ENCODE assay signal across 1 cellular context in the genomic region with DNA sequence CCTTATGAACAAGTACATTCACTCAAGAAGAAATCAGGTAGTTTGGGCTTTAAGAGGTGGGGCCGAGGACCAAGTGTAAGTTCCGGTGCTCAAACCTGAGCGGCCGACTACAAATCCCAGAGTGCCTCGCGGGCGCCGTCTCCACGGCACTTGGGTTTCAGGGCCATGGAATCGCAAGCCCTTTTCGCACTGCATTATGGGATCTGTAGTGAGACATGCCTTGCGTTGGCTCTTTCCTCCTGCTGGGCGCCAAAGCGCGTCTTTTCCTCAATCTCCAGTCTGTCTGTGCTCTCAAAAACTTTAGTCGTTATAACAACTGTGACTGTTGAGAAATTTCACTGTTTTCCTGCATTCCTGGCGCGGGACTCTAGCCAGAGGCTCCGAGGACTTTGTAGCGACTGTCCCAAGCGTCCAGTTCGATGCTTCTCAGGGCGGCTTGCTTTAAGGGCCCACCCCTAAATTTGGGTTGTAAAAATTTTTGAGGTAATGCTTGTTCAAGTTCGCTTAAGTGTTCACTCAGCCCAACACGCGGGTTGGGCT.
TF ChIP-seq lines count a peak whose summit lies in the region.

No MANE protein-coding gene starts in this region.

TF ChIP-seq in K562, 482 proteins besides CTCF, POLR2A, EP300 and RAD21 (continued from another document and continues in another):
- TF ChIP-seq CEBPZ (IDR thresholded peaks at IDR 0.05; ENCODE audit: borderline replicate concordance, low read depth, low read length) (no peak), PHB (CRISPR knock-in tag; IDR thresholded peaks at IDR 0.05) (no peak), ELF4 (CRISPR knock-in tag; IDR thresholded peaks at IDR 0.05) (no peak), EP400 (IDR thresholded peaks at IDR 0.05) (no peak; the same call in 1 of the 2 replicates), EGR1 (conservative IDR thresholded peaks at IDR 0.05) (no peak), SAFB2 (IDR thresholded peaks at IDR 0.05; ENCODE audit: borderline replicate concordance, low read depth, low read length, severe bottlenecking) (no peak), DMBX1 (CRISPR knock-in tag; IDR thresholded peaks at IDR 0.05; ENCODE audit: borderline replicate concordance) (no peak), RBM14 (IDR thresholded peaks at IDR 0.05; ENCODE audit: borderline replicate concordance, insufficient read depth, low read depth, low read length) (no peak), POLR2G (IDR thresholded peaks at IDR 0.05; ENCODE audit: low read depth, low read length) (no peak), HMG20A (CRISPR knock-in tag; conservative IDR thresholded peaks at IDR 0.05) (no peak), ZNF589 (CRISPR knock-in tag; IDR thresholded peaks at IDR 0.05; ENCODE audit: low read depth) (no peak), PTBP1 (IDR thresholded peaks at IDR 0.05; ENCODE audit: low read depth, low read length) (no peak), CREBBP (IDR thresholded peaks at IDR 0.05; ENCODE audit: low read depth, low read length) (no peak), CBFB (CRISPR knock-in tag; IDR thresholded peaks at IDR 0.05) (no peak), CEBPG (CRISPR knock-in tag; IDR thresholded peaks at IDR 0.05) (no peak), CEBPG (tag; conservative IDR thresholded peaks at IDR 0.05 in 1 of 2, IDR thresholded peaks at IDR 0.05 in 1 of 2) (no peak), NFE2 (IDR thresholded peaks at IDR 0.05; ENCODE audit: low read depth) (no peak), TEAD2 (tag; IDR thresholded peaks at IDR 0.05) (no peak), CHD1 (IDR thresholded peaks at IDR 0.05; ENCODE audit: low read length) (no peak), NFXL1 (CRISPR knock-in tag; IDR thresholded peaks at IDR 0.05) (no peak), MECOM (CRISPR knock-in tag; IDR thresholded peaks at IDR 0.05) (no peak), SP1 (CRISPR knock-in tag; IDR thresholded peaks at IDR 0.05) (peak; percentile 57), CREB1 (IDR thresholded peaks at IDR 0.05) (peak; percentile 20; the same call in 1 of the 2 replicates), CREB1 (CRISPR knock-in tag; IDR thresholded peaks at IDR 0.05) (peak; percentile 47), ELF1 (tag; IDR thresholded peaks at IDR 0.05) (peak; percentile 65), CXXC5 (CRISPR knock-in tag; IDR thresholded peaks at IDR 0.05) (peak; percentile 42), MAFK (IDR thresholded peaks at IDR 0.05; ENCODE audit: low read length) (no peak), ZBTB5 (IDR thresholded peaks at IDR 0.05) (no peak), ZNF263 (CRISPR knock-in tag; IDR thresholded peaks at IDR 0.05; ENCODE audit: borderline replicate concordance) (0 out of 2 replicates have a peak, but pooled peaks have one; percentile 9), RFX7 (CRISPR knock-in tag; IDR thresholded peaks at IDR 0.05) (no peak), ZNF778 (CRISPR knock-in tag; IDR thresholded peaks at IDR 0.05) (no peak), ZKSCAN1 (IDR thresholded peaks at IDR 0.05; ENCODE audit: low read depth, low read length) (no peak), DACH1 (IDR thresholded peaks at IDR 0.05; ENCODE audit: partially characterized antibody) (no peak), TCF7 (IDR thresholded peaks at IDR 0.05; ENCODE audit: borderline replicate concordance) (no peak), YY1 (IDR thresholded peaks at IDR 0.05; ENCODE audit: borderline replicate concordance in 1 of 3, control insufficient read depth in 1 of 3, extremely low read depth in 1 of 3, insufficient read depth in 3 of 3, insufficient read length in 1 of 3, insufficient replicate concordance in 2 of 3, low read depth in 1 of 3, low read length in 2 of 3) (no peak), THRB (CRISPR knock-in tag; conservative IDR thresholded peaks at IDR 0.05) (no peak), PATZ1 (CRISPR knock-in tag; IDR thresholded peaks at IDR 0.05; ENCODE audit: borderline replicate concordance) (no peak)
- TF ChIP-seq, protein P1, sequence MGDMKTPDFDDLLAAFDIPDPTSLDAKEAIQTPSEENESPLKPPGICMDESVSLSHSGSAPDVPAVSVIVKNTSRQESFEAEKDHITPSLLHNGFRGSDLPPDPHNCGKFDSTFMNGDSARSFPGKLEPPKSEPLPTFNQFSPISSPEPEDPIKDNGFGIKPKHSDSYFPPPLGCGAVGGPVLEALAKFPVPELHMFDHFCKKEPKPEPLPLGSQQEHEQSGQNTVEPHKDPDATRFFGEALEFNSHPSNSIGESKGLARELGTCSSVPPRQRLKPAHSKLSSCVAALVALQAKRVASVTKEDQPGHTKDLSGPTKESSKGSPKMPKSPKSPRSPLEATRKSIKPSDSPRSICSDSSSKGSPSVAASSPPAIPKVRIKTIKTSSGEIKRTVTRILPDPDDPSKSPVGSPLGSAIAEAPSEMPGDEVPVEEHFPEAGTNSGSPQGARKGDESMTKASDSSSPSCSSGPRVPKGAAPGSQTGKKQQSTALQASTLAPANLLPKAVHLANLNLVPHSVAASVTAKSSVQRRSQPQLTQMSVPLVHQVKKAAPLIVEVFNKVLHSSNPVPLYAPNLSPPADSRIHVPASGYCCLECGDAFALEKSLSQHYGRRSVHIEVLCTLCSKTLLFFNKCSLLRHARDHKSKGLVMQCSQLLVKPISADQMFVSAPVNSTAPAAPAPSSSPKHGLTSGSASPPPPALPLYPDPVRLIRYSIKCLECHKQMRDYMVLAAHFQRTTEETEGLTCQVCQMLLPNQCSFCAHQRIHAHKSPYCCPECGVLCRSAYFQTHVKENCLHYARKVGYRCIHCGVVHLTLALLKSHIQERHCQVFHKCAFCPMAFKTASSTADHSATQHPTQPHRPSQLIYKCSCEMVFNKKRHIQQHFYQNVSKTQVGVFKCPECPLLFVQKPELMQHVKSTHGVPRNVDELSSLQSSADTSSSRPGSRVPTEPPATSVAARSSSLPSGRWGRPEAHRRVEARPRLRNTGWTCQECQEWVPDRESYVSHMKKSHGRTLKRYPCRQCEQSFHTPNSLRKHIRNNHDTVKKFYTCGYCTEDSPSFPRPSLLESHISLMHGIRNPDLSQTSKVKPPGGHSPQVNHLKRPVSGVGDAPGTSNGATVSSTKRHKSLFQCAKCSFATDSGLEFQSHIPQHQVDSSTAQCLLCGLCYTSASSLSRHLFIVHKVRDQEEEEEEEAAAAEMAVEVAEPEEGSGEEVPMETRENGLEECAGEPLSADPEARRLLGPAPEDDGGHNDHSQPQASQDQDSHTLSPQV (IDR thresholded peaks at IDR 0.05), result peak; percentile 28
- TF ChIP-seq, protein P2, sequence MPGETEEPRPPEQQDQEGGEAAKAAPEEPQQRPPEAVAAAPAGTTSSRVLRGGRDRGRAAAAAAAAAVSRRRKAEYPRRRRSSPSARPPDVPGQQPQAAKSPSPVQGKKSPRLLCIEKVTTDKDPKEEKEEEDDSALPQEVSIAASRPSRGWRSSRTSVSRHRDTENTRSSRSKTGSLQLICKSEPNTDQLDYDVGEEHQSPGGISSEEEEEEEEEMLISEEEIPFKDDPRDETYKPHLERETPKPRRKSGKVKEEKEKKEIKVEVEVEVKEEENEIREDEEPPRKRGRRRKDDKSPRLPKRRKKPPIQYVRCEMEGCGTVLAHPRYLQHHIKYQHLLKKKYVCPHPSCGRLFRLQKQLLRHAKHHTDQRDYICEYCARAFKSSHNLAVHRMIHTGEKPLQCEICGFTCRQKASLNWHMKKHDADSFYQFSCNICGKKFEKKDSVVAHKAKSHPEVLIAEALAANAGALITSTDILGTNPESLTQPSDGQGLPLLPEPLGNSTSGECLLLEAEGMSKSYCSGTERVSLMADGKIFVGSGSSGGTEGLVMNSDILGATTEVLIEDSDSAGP (CRISPR knock-in tag; IDR thresholded peaks at IDR 0.05), result peak; percentile 86
- TF ChIP-seq, protein P3, sequence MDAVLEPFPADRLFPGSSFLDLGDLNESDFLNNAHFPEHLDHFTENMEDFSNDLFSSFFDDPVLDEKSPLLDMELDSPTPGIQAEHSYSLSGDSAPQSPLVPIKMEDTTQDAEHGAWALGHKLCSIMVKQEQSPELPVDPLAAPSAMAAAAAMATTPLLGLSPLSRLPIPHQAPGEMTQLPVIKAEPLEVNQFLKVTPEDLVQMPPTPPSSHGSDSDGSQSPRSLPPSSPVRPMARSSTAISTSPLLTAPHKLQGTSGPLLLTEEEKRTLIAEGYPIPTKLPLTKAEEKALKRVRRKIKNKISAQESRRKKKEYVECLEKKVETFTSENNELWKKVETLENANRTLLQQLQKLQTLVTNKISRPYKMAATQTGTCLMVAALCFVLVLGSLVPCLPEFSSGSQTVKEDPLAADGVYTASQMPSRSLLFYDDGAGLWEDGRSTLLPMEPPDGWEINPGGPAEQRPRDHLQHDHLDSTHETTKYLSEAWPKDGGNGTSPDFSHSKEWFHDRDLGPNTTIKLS (IDR thresholded peaks at IDR 0.05; ENCODE audit: borderline replicate concordance, low read depth), result peak; percentile 78
